8 cellular contexts compared by ENCODE assay signal in genomic region chr16:30958164-30959083, GRCh38. TPM values are rescaled to one million over a fixed set of nuclear protein-coding genes. Genes with fewer than 3 reads are reported as not detected.
A peak's percentile ranks its signal among the peaks of the same experiment; 100 is the strongest.
DNase-seq lines count a peak whose midpoint lies in the region; ATAC-seq and TF ChIP-seq lines count a peak whose summit lies in the region.

No MANE protein-coding gene starts in this region.

- H3K4me1 ChIP-seq in ectodermal cell (ENCODE audit: control insufficient read depth, insufficient read depth, low read length) (peaks cover 13% of the 10 kb centered on the region), transverse colon (peaks cover 10 to 23% (median 18%) of the 10 kb centered on the region in 4 donors)

- H3K27ac ChIP-seq in ectodermal cell (ENCODE audit: insufficient read depth, low read depth, low read length, poor library complexity, severe bottlenecking) (no peak overlapping the region), transverse colon (peak overlapping the region; percentile 93 to 96 (median 96))

- peak overlapping the region; percentile 54 for H3K27ac Mint-ChIP-seq in memory B cell

- no peak for TF ChIP-seq CTCF in transverse colon (IDR thresholded peaks at IDR 0.05)

- no peaks in the 10 kb centered on the region for H3K27me3 Mint-ChIP-seq in memory B cell

- no peak for TF ChIP-seq POLR2A in transverse colon (IDR thresholded peaks at IDR 0.05)

- H3K4me3 Mint-ChIP-seq in memory B cell = peak overlapping the region; percentile 94

- peak overlapping the region; percentile 66 for H3K4me3 ChIP-seq in ectodermal cell (ENCODE audit: insufficient read depth, low read depth, low read length)
- H3K4me3 ChIP-seq in transverse colon = peak overlapping the region; percentile 73 to 85 (median 74)

- 18 to 21% methylated on average over 47 to 55 of the region's 55 CpGs for WGBS in ectodermal cell, 2 experiments
- 27 to 36% methylated on average over 4 to 22 of the region's 55 CpGs for WGBS in transverse colon (ENCODE audit: low coverage in 1 of 2), 2 donors

- peak; percentile 63 for DNase-seq in CD1c-positive myeloid dendritic cell (ENCODE audit: extremely low spot score)
- peak; percentile 42 for DNase-seq in SK-MEL-5 (ENCODE audit: low read depth, low spot score)
- no peak for DNase-seq in memory B cell (ENCODE audit: low spot score in 2 of 2)
- DNase-seq in transverse colon = peak; percentile 52

- peaks cover 19% of the 10 kb centered on the region for H3K4me1 Mint-ChIP-seq in memory B cell

- ATAC-seq in GM18907 (IDR thresholded peaks at IDR 0.05; ENCODE audit: unreplicated experiment) = peak; percentile 16
- ATAC-seq in HG03066 (IDR thresholded peaks at IDR 0.05; ENCODE audit: low read depth, unreplicated experiment) = peak; percentile 33
- ATAC-seq in memory B cell (ENCODE audit: low read depth) = peak; percentile 31
- ATAC-seq in GM18873 (IDR thresholded peaks at IDR 0.05; ENCODE audit: low FRiP score, unreplicated experiment) = no peak

- no peaks in the 10 kb centered on the region for H3K9me3 Mint-ChIP-seq in memory B cell

- H3K27me3 ChIP-seq in ectodermal cell (ENCODE audit: control insufficient read depth, insufficient read depth, low read length, poor library complexity, severe bottlenecking) (no peaks in the 10 kb centered on the region), transverse colon (no peaks in the 10 kb centered on the region)

- in situ Hi-C loops in SK-MEL-5 (cut with HindIII; ENCODE audit: low pct_unique_long_range_greater_than_20kb, low sequenced_read_pairs) (no loop called here), transverse colon (cut with MboI; ENCODE audit: low pct_ligation_motif_present in 1 of 4, low pct_unique_long_range_greater_than_20kb in 1 of 4, low sequenced_read_pairs in 3 of 4) (loop anchor here in 1 of 4 donors (25.0 kb wide), 1 partner anchor 754 kb away; a partner anchor contains a TSS)

- no peaks in the 10 kb centered on the region for H3K9me3 ChIP-seq in ectodermal cell (ENCODE audit: control insufficient read depth, low read length)
- H3K9me3 ChIP-seq in transverse colon = no peaks in the 10 kb centered on the region

- intact Hi-C loops in transverse colon (cut with DNase I; ENCODE audit: low total_unique reads) = no loop called here

- no peak for TF ChIP-seq EP300 in transverse colon (IDR thresholded peaks at IDR 0.05; ENCODE audit: low read depth)

- peaks cover 14% of the 10 kb centered on the region for H3K36me3 Mint-ChIP-seq in memory B cell

- peaks cover 35% of the 10 kb centered on the region for H3K36me3 ChIP-seq in ectodermal cell (ENCODE audit: control insufficient read depth, insufficient read depth, low read length)
- peaks cover 0 to 36% (median 17%) of the 10 kb centered on the region in 4 donors for H3K36me3 ChIP-seq in transverse colon

RNA-seq across cellular contexts. Expression of gene SETD1A, which starts 0.9 kb away (rescaled TPM):
- total RNA-seq in SK-MEL-5 (2014; rRNA removed; shearing (Covaris generic)) = 1.8 and 4.0 TPM in 2 replicates
- polyA plus RNA-seq in SK-MEL-5 (2015; cell fraction: cytosol; rRNA removed) = 15.8 and 20.7 TPM in 2 replicates
- 23.1 and 30.8 TPM in 2 replicates for polyA plus RNA-seq in SK-MEL-5 (2015; cell fraction: nucleus; rRNA removed)
- polyA plus RNA-seq in ectodermal cell (2013, experiment 1 of 4) = 34.5 TPM
- polyA plus RNA-seq in ectodermal cell (2013, experiment 2 of 4) = 39.7 TPM
- polyA plus RNA-seq in ectodermal cell (2013, experiment 3 of 4) = 27.2 TPM
- polyA plus RNA-seq in ectodermal cell (2013, experiment 4 of 4) = 28.6 TPM
- total RNA-seq in transverse colon = 10 to 100 TPM in 3 of 4 donors, 1 to 10 TPM in 1; 5.3 to 37.0 (median 10.8) TPM

RNA-seq across cellular contexts. Expression of gene ORAI3, which starts 9.6 kb away (rescaled TPM):
- 35.2 and 43.9 TPM in 2 replicates for total RNA-seq in SK-MEL-5 (2014; rRNA removed; shearing (Covaris generic))
- polyA plus RNA-seq in SK-MEL-5 (2015; cell fraction: cytosol; rRNA removed) = 42.9 and 45.9 TPM in 2 replicates
- polyA plus RNA-seq in SK-MEL-5 (2015; cell fraction: nucleus; rRNA removed) = 14.5 and 15.9 TPM in 2 replicates
- 14.0 TPM for polyA plus RNA-seq in ectodermal cell (2013, experiment 1 of 4)
- 15.7 TPM for polyA plus RNA-seq in ectodermal cell (2013, experiment 2 of 4)
- polyA plus RNA-seq in ectodermal cell (2013, experiment 3 of 4) = 12.7 TPM
- 16.1 TPM for polyA plus RNA-seq in ectodermal cell (2013, experiment 4 of 4)
- total RNA-seq in transverse colon = 10 to 100 TPM; 24.8 to 45.6 (median 31.3) TPM

RNA-seq across cellular contexts. Expression of gene HSD3B7, which starts 26.6 kb away (rescaled TPM):
- 4.3 and 5.2 TPM in 2 replicates for total RNA-seq in SK-MEL-5 (2014; rRNA removed; shearing (Covaris generic))
- polyA plus RNA-seq in SK-MEL-5 (2015; cell fraction: cytosol; rRNA removed) = 6.6 and 7.7 TPM in 2 replicates
- polyA plus RNA-seq in SK-MEL-5 (2015; cell fraction: nucleus; rRNA removed) = 8.3 and 12.0 TPM in 2 replicates
- 3.2 TPM for polyA plus RNA-seq in ectodermal cell (2013, experiment 1 of 4)
- polyA plus RNA-seq in ectodermal cell (2013, experiment 2 of 4) = 3.7 TPM
- polyA plus RNA-seq in ectodermal cell (2013, experiment 3 of 4) = 2.3 TPM
- 2.8 TPM for polyA plus RNA-seq in ectodermal cell (2013, experiment 4 of 4)
- 10 to 100 TPM in 3 of 4 donors, 1 to 10 TPM in 1; 7.0 to 31.8 (median 29.6) TPM for total RNA-seq in transverse colon

RNA-seq across cellular contexts. Expression of gene FBXL19, which starts 35.1 kb away (rescaled TPM):
- total RNA-seq in SK-MEL-5 (2014; rRNA removed; shearing (Covaris generic)) = 20.8 and 22.0 TPM in 2 replicates
- 22.3 and 25.6 TPM in 2 replicates for polyA plus RNA-seq in SK-MEL-5 (2015; cell fraction: cytosol; rRNA removed)
- polyA plus RNA-seq in SK-MEL-5 (2015; cell fraction: nucleus; rRNA removed) = 19.7 and 20.1 TPM in 2 replicates
- 80.8 TPM for polyA plus RNA-seq in ectodermal cell (2013, experiment 1 of 4)
- polyA plus RNA-seq in ectodermal cell (2013, experiment 2 of 4) = 83.7 TPM
- polyA plus RNA-seq in ectodermal cell (2013, experiment 3 of 4) = 56.7 TPM
- 60.5 TPM for polyA plus RNA-seq in ectodermal cell (2013, experiment 4 of 4)
- total RNA-seq in transverse colon = 10 to 100 TPM; 19.3 to 45.3 (median 20.3) TPM

RNA-seq across cellular contexts. Expression of gene STX1B, which starts 52.0 kb away (rescaled TPM):
- 0.13 TPM in 1 of 2 replicates, not detected in the other for total RNA-seq in SK-MEL-5 (2014; rRNA removed; shearing (Covaris generic))
- 0.27 TPM in 1 of 2 replicates, not detected in the other for polyA plus RNA-seq in SK-MEL-5 (2015; cell fraction: cytosol; rRNA removed)
- polyA plus RNA-seq in SK-MEL-5 (2015; cell fraction: nucleus; rRNA removed) = 0.26 TPM in 1 of 2 replicates, not detected in the other
- 17.1 TPM for polyA plus RNA-seq in ectodermal cell (2013, experiment 1 of 4)
- 18.2 TPM for polyA plus RNA-seq in ectodermal cell (2013, experiment 2 of 4)
- 12.8 TPM for polyA plus RNA-seq in ectodermal cell (2013, experiment 3 of 4)
- polyA plus RNA-seq in ectodermal cell (2013, experiment 4 of 4) = 14.7 TPM
- total RNA-seq in transverse colon = 1 to 10 TPM in 1 of 4 donors, under 1 TPM in 1, not detected in 2; 0.41 to 1.3 TPM

Comparison
In these comparisons a context has a peak if more than half of its experiments do, and no peak if none do; other contexts are left out.
1. DNase-seq: peak in CD1c-positive myeloid dendritic cell (single experiment), SK-MEL-5 (single experiment) and transverse colon (single experiment); none in memory B cell (0 of 2).